In the genomic region with DNA sequence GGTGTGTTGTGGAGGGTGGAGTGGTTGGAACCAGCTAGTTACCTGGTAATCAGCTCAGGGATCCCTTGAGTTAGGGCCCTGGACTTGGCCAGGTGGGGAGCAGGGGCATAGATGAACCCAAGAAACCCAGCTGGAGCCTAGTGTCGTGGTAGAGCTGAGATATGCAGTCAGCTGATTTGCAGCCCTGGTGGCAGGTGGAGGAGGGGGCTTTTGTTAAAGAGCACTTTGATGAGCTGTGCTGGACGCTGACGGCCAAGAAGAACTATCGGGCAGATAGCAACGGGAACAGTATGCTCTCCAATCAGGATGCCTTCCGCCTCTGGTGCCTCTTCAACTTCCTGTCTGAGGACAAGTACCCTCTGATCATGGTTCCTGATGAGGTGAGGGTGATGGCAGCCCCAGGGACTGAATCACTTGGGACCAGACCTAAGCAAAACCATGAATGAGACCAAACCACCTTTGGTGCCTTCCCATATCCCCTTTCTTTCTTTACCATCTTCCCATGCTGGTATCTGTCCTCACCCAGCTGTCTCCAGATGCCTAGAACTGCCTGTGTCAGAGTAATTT, we compare ENCODE assay signal across 1 cellular context.
TF ChIP-seq lines count a peak whose summit lies in the region.

No MANE protein-coding gene starts in this region.

TF ChIP-seq in IMR-90, 13 proteins besides CTCF, POLR2A, EP300 and RAD21:
- TF ChIP-seq CHD1 (IDR thresholded peaks at IDR 0.05; ENCODE audit: low read depth, low read length) (no peak), MAZ (IDR thresholded peaks at IDR 0.05; ENCODE audit: borderline replicate concordance, low read depth, low read length) (no peak), MAFK (IDR thresholded peaks at IDR 0.05; ENCODE audit: low read depth, low read length) (no peak), NFE2L2 (IDR thresholded peaks at IDR 0.05; ENCODE audit: low read depth, low read length) (no peak), BHLHE40 (IDR thresholded peaks at IDR 0.05; ENCODE audit: low read depth, low read length) (no peak), SMC3 (IDR thresholded peaks at IDR 0.05; ENCODE audit: low read depth, low read length) (no peak), MXI1 (IDR thresholded peaks at IDR 0.05; ENCODE audit: borderline replicate concordance, low read depth, low read length) (no peak), CEBPB (IDR thresholded peaks at IDR 0.05; ENCODE audit: low read depth, low read length) (no peak), RFX5 (IDR thresholded peaks at IDR 0.05; ENCODE audit: low read depth, low read length) (no peak), RCOR1 (IDR thresholded peaks at IDR 0.05; ENCODE audit: insufficient replicate concordance, low read length) (no peak)
- TF ChIP-seq, protein P1, sequence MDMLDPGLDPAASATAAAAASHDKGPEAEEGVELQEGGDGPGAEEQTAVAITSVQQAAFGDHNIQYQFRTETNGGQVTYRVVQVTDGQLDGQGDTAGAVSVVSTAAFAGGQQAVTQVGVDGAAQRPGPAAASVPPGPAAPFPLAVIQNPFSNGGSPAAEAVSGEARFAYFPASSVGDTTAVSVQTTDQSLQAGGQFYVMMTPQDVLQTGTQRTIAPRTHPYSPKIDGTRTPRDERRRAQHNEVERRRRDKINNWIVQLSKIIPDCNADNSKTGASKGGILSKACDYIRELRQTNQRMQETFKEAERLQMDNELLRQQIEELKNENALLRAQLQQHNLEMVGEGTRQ (IDR thresholded peaks at IDR 0.05; ENCODE audit: low read depth, low read length): no peak
- TF ChIP-seq, protein P2, sequence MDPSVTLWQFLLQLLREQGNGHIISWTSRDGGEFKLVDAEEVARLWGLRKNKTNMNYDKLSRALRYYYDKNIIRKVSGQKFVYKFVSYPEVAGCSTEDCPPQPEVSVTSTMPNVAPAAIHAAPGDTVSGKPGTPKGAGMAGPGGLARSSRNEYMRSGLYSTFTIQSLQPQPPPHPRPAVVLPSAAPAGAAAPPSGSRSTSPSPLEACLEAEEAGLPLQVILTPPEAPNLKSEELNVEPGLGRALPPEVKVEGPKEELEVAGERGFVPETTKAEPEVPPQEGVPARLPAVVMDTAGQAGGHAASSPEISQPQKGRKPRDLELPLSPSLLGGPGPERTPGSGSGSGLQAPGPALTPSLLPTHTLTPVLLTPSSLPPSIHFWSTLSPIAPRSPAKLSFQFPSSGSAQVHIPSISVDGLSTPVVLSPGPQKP (IDR thresholded peaks at IDR 0.05; ENCODE audit: borderline replicate concordance, low read depth, low read length): no peak
